In genomic region chr15:64355559-64356442, GRCh38 we compare ENCODE assay signal across 1 cellular context.
TF ChIP-seq lines count a peak whose summit lies in the region.

TSS of gene CSNK1G1 (minus strand) at chr15:64356173. CDS start at chr15:64300499, 55,674 bp downstream.

TF ChIP-seq in HepG2, 621 proteins besides CTCF, POLR2A, EP300 and RAD21 (continued from another document and continues in another):
- TF ChIP-seq KAT7 (CRISPR knock-in tag; IDR thresholded peaks at IDR 0.05; ENCODE audit: borderline replicate concordance) (peak; percentile 56; the same call in 1 of the 2 replicates), ZMYM4 (CRISPR knock-in tag; IDR thresholded peaks at IDR 0.05) (peak; percentile 50), CREB1 (IDR thresholded peaks at IDR 0.05) (peak; percentile 49), CREB1 (CRISPR knock-in tag; IDR thresholded peaks at IDR 0.05) (peak; percentile 81), SOX13 (IDR thresholded peaks at IDR 0.05) (no peak), SOX13 (CRISPR knock-in tag; conservative IDR thresholded peaks at IDR 0.05 in 1 of 2, IDR thresholded peaks at IDR 0.05 in 1 of 2) (peak in 1 of 2 experiments; percentile 13; a peak in 1 of 4 replicates), ZNF597 (CRISPR knock-in tag; IDR thresholded peaks at IDR 0.05) (no peak), SP1 (IDR thresholded peaks at IDR 0.05) (no peak), SP1 (CRISPR knock-in tag; IDR thresholded peaks at IDR 0.05) (peak; percentile 84), UBTF (CRISPR knock-in tag; IDR thresholded peaks at IDR 0.05) (peak; percentile 43; the same call in 1 of the 2 replicates), PHF8 (CRISPR knock-in tag; IDR thresholded peaks at IDR 0.05) (peak; percentile 45; the same call in 1 of the 2 replicates), ZNF772 (CRISPR knock-in tag; IDR thresholded peaks at IDR 0.05) (peak; percentile 58; the same call in 1 of the 2 replicates), ZNF724P (CRISPR knock-in tag; IDR thresholded peaks at IDR 0.05; ENCODE audit: borderline replicate concordance) (0 out of 2 replicates have a peak, but pooled peaks have one; percentile 24), NONO (IDR thresholded peaks at IDR 0.05) (no peak), NONO (CRISPR knock-in tag; conservative IDR thresholded peaks at IDR 0.05) (peak; percentile 63; the same call in 1 of the 2 replicates), CC2D1A (CRISPR knock-in tag; IDR thresholded peaks at IDR 0.05) (peak; percentile 59; the same call in 1 of the 2 replicates), YEATS2 (CRISPR knock-in tag; IDR thresholded peaks at IDR 0.05; ENCODE audit: borderline replicate concordance) (peak; percentile 45; the same call in 1 of the 2 replicates), ETV5 (CRISPR knock-in tag; IDR thresholded peaks at IDR 0.05; ENCODE audit: borderline replicate concordance) (peak; percentile 66; the same call in 1 of the 2 replicates), CHD2 (IDR thresholded peaks at IDR 0.05; ENCODE audit: low read depth, low read length) (peak; percentile 16; the same call in 1 of the 2 replicates), ZNF574 (CRISPR knock-in tag; IDR thresholded peaks at IDR 0.05) (peak; percentile 65), NFYB (CRISPR knock-in tag; IDR thresholded peaks at IDR 0.05) (peak; percentile 84), ZNF788 (CRISPR knock-in tag; IDR thresholded peaks at IDR 0.05; ENCODE audit: borderline replicate concordance) (peak; percentile 23; the same call in 1 of the 2 replicates), ZNF234 (CRISPR knock-in tag; conservative IDR thresholded peaks at IDR 0.05) (no peak), PATZ1 (CRISPR knock-in tag; IDR thresholded peaks at IDR 0.05) (peak; percentile 59), ZNF687 (CRISPR knock-in tag; IDR thresholded peaks at IDR 0.05) (peak; percentile 74), RFX1 (IDR thresholded peaks at IDR 0.05) (peak; percentile 91), TBX2 (CRISPR knock-in tag; IDR thresholded peaks at IDR 0.05; ENCODE audit: borderline replicate concordance) (peak; percentile 42; the same call in 1 of the 2 replicates), ZNF263 (CRISPR knock-in tag; IDR thresholded peaks at IDR 0.05) (peak; percentile 94), RBM39 (IDR thresholded peaks at IDR 0.05; ENCODE audit: low read depth, low read length, poor library complexity, severe bottlenecking) (peak; percentile 74), BCL3 (CRISPR knock-in tag; IDR thresholded peaks at IDR 0.05) (no peak), CENPT (CRISPR knock-in tag; IDR thresholded peaks at IDR 0.05; ENCODE audit: low read depth) (no peak), SPEN (CRISPR knock-in tag; IDR thresholded peaks at IDR 0.05; ENCODE audit: low read depth) (0 out of 2 replicates have a peak, but pooled peaks have one; percentile 36), HNRNPLL (IDR thresholded peaks at IDR 0.05; ENCODE audit: low read depth, low read length, poor library complexity, severe bottlenecking) (peak; percentile 40), KMT2B (CRISPR knock-in tag; IDR thresholded peaks at IDR 0.05) (peak; percentile 86), PRDM10 (CRISPR knock-in tag; IDR thresholded peaks at IDR 0.05; ENCODE audit: low read depth) (peak; percentile 58; the same call in 1 of the 2 replicates), ZNF619 (CRISPR knock-in tag; IDR thresholded peaks at IDR 0.05) (peak; percentile 58; the same call in 1 of the 2 replicates), NR0B2 (CRISPR knock-in tag; IDR thresholded peaks at IDR 0.05) (peak; percentile 51; the same call in 1 of the 2 replicates), ZNF383 (CRISPR knock-in tag; IDR thresholded peaks at IDR 0.05; ENCODE audit: borderline replicate concordance) (no peak), ZFP91 (CRISPR knock-in tag; IDR thresholded peaks at IDR 0.05; ENCODE audit: borderline replicate concordance) (peak; percentile 75; the same call in 1 of the 2 replicates), SP2 (CRISPR knock-in tag; IDR thresholded peaks at IDR 0.05) (peak; percentile 87), ZFP90 (CRISPR knock-in tag; IDR thresholded peaks at IDR 0.05; ENCODE audit: borderline replicate concordance) (0 out of 2 replicates have a peak, but pooled peaks have one; percentile 53)
